In the genomic region with DNA sequence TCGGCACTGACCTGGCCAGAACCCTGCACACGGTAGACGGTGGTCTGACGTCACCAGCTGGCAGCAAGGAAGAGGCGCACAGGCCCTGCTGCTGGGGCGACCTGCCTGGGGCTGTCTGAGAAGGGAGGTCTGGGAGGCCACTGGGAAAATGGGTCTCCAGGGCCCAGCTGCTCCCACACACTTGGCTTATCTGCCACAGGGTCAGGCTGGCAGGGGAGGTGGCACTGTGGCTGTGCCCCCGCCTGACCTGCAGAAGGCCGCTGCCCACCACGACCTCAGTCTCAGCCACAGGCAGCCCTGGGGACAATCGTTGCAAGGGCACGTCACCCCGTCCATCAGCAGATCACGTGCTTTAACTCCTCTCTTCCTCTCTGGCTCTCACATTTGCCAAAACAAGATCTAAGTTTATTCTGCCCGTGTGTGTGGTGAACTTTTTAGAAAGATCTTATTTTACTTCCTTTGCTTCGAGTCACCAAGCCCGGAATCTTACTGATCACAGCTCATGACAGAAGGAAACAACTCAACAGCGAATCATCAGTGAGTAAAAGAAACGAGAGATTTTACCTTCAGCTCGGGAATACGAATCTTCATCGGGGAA, we compare ENCODE assay signal across 11 cellular contexts. TPM values are rescaled to one million over a fixed set of nuclear protein-coding genes. Genes with fewer than 3 reads are reported as not detected.
DNase-seq lines count a peak whose midpoint lies in the region; ATAC-seq, FAIRE-seq and TF ChIP-seq lines count a peak whose summit lies in the region.
"Had no signal": no experiment of that assay in that cellular context is flagged by ENCODE, and none has a peak within 500 bp of the region (broad histone marks: within the 10 kb centered on the region; RNA-seq: fewer than 3 reads in every experiment).

No MANE protein-coding gene starts in this region.

- ATAC-seq in activated naive CD4-positive, alpha-beta T cell treated with anti-CD3 and anti-CD28 coated beads, Interleukin-2, amount 50 U/mL, for 72 hours: peak in 1 of 2 donors; percentile 20
- ATAC-seq in upper lobe of left lung (ENCODE audit: low FRiP score in 2 of 2): peak in 1 of 2 donors; percentile 3
- ATAC-seq in GM21526 (IDR thresholded peaks at IDR 0.05; ENCODE audit: low FRiP score, unreplicated experiment): no peak

- no peak overlapping the region for H3K9ac ChIP-seq in kidney (ENCODE audit: low read length in 2 of 2)

- H3K4me3 Mint-ChIP-seq in activated naive CD4-positive, alpha-beta T cell treated with anti-CD3 and anti-CD28 coated beads for 36 hours: no peak overlapping the region
- H3K4me3 Mint-ChIP-seq in activated T-helper 1 cell treated with anti-CD3 and anti-CD28 coated beads, Interleukin-12 subunit alpha, Interleukin-12 subunit beta, Interleukin-2, Interleukin-4 antibody, amounts not matched to agents 30 ng/mL and 10 ng/mL and 1 ng/mL, durations not matched to agents 14 hours and 24 hours and 36 hours: no peak overlapping the region

- TF ChIP-seq POLR2A in upper lobe of left lung (IDR thresholded peaks at IDR 0.05): no peak

- no peaks in the 10 kb centered on the region for H3K9me3 Mint-ChIP-seq in activated naive CD4-positive, alpha-beta T cell treated with anti-CD3 and anti-CD28 coated beads, Interleukin-2, amount 50 U/mL, for 72 hours
- H3K9me3 Mint-ChIP-seq in activated naive CD4-positive, alpha-beta T cell treated with anti-CD3 and anti-CD28 coated beads for 36 hours: no peaks in the 10 kb centered on the region
- H3K9me3 Mint-ChIP-seq in activated T-helper 1 cell treated with anti-CD3 and anti-CD28 coated beads, Interleukin-12 subunit alpha, Interleukin-12 subunit beta, Interleukin-2, Interleukin-4 antibody, amounts not matched to agents 30 ng/mL and 10 ng/mL and 1 ng/mL, durations not matched to agents 14 hours and 24 hours and 36 hours: no peaks in the 10 kb centered on the region

- H3K36me3 ChIP-seq in kidney (ENCODE audit: control insufficient read depth in 1 of 2, insufficient read depth in 2 of 2, low read length in 2 of 2) (no peaks in the 10 kb centered on the region), upper lobe of left lung (peaks cover 0 to 17% (median 13%) of the 10 kb centered on the region in 4 donors)
- H3K36me3 ChIP-seq: thyroid gland had no signal

- no peaks in the 10 kb centered on the region for H3K27me3 Mint-ChIP-seq in activated naive CD4-positive, alpha-beta T cell treated with anti-CD3 and anti-CD28 coated beads for 36 hours (ENCODE audit: low read depth)
- peaks cover 2% of the 10 kb centered on the region for H3K27me3 Mint-ChIP-seq in activated T-helper 1 cell treated with anti-CD3 and anti-CD28 coated beads, Interleukin-12 subunit alpha, Interleukin-12 subunit beta, Interleukin-2, Interleukin-4 antibody, amounts not matched to agents 30 ng/mL and 10 ng/mL and 1 ng/mL, durations not matched to agents 14 hours and 24 hours and 36 hours (ENCODE audit: insufficient read depth)

- no peak for DNase-seq in activated naive CD4-positive, alpha-beta T cell treated with anti-CD3 and anti-CD28 coated beads, Interleukin-2, amount 50 U/mL, for 72 hours (ENCODE audit: low spot score in 2 of 2)
- no peak for DNase-seq in activated naive CD4-positive, alpha-beta T cell treated with anti-CD3 and anti-CD28 coated beads for 36 hours
- peak; percentile 34 for DNase-seq in astrocyte of the hippocampus (ENCODE audit: low read depth, low spot score)
- peak; percentile 70 for DNase-seq in kidney
- DNase-seq in upper lobe of left lung: no peak
- no peak for DNase-seq in pons (ENCODE audit: low spot score)
- no peak for DNase-seq in activated T-helper 1 cell treated with anti-CD3 and anti-CD28 coated beads, Interleukin-12 subunit alpha, Interleukin-12 subunit beta, Interleukin-2, Interleukin-4 antibody, amounts not matched to agents 30 ng/mL and 10 ng/mL and 1 ng/mL, durations not matched to agents 14 hours and 24 hours and 36 hours (ENCODE audit: low spot score)
- DNase-seq: NCI-H187, thyroid gland had no signal

- H3K4me1 ChIP-seq in kidney (ENCODE audit: control insufficient read depth in 1 of 2, insufficient read depth in 1 of 2, low read depth in 1 of 2, low read length in 2 of 2): peaks cover 0 to 3% of the 10 kb centered on the region in 2 donors
- H3K4me1 ChIP-seq in upper lobe of left lung: peaks cover 10 to 17% (median 12%) of the 10 kb centered on the region in 4 donors

- intact Hi-C loops in activated naive CD4-positive, alpha-beta T cell treated with anti-CD3 and anti-CD28 coated beads for 36 hours (cut with micrococcal nuclease): loop anchor here (2.0 kb wide), 1 partner anchor 250 kb away; no protein-coding TSS in a partner anchor
- intact Hi-C loops in kidney (cut with DNase I): no loop called here
- intact Hi-C loops in activated T-helper 1 cell treated with anti-CD3 and anti-CD28 coated beads, Interleukin-12 subunit alpha, Interleukin-12 subunit beta, Interleukin-2, Interleukin-4 antibody, amounts not matched to agents 30 ng/mL and 10 ng/mL and 1 ng/mL, durations not matched to agents 14 hours and 24 hours and 36 hours (cut with micrococcal nuclease): no loop called here

- no peak for TF ChIP-seq EP300 in upper lobe of left lung (IDR thresholded peaks at IDR 0.05)

- no peak for TF ChIP-seq CTCF in kidney (IDR thresholded peaks at IDR 0.05; ENCODE audit: borderline replicate concordance, extremely low read depth, insufficient read depth)
- TF ChIP-seq CTCF in upper lobe of left lung (IDR thresholded peaks at IDR 0.05): no peak

- WGBS in upper lobe of left lung, 2 donors: 53 to 78% methylated on average over 20 of the region's 21 CpGs

- no peaks in the 10 kb centered on the region for H3K9me3 ChIP-seq in kidney (ENCODE audit: control insufficient read depth in 1 of 2, low read length in 2 of 2)
- no peaks in the 10 kb centered on the region for H3K9me3 ChIP-seq in upper lobe of left lung
- H3K9me3 ChIP-seq: thyroid gland had no signal

- H3K27ac ChIP-seq in kidney (ENCODE audit: low read depth in 2 of 2, low read length in 2 of 2) (no peak overlapping the region), upper lobe of left lung (peak overlapping the region; percentile 21 to 69 (median 61))

- no peaks in the 10 kb centered on the region for H3K36me3 Mint-ChIP-seq in activated naive CD4-positive, alpha-beta T cell treated with anti-CD3 and anti-CD28 coated beads, Interleukin-2, amount 50 U/mL, for 72 hours
- no peaks in the 10 kb centered on the region for H3K36me3 Mint-ChIP-seq in activated naive CD4-positive, alpha-beta T cell treated with anti-CD3 and anti-CD28 coated beads for 36 hours (ENCODE audit: low read depth)
- H3K36me3 Mint-ChIP-seq in activated T-helper 1 cell treated with anti-CD3 and anti-CD28 coated beads, Interleukin-12 subunit alpha, Interleukin-12 subunit beta, Interleukin-2, Interleukin-4 antibody, amounts not matched to agents 30 ng/mL and 10 ng/mL and 1 ng/mL, durations not matched to agents 14 hours and 24 hours and 36 hours (ENCODE audit: low read depth): no peaks in the 10 kb centered on the region

- H3K27me3 ChIP-seq in upper lobe of left lung: no peaks in the 10 kb centered on the region
- H3K27me3 ChIP-seq: thyroid gland had no signal

- H3K4me1 Mint-ChIP-seq in activated naive CD4-positive, alpha-beta T cell treated with anti-CD3 and anti-CD28 coated beads for 36 hours (ENCODE audit: low read depth): peaks cover 4% of the 10 kb centered on the region
- H3K4me1 Mint-ChIP-seq in activated T-helper 1 cell treated with anti-CD3 and anti-CD28 coated beads, Interleukin-12 subunit alpha, Interleukin-12 subunit beta, Interleukin-2, Interleukin-4 antibody, amounts not matched to agents 30 ng/mL and 10 ng/mL and 1 ng/mL, durations not matched to agents 14 hours and 24 hours and 36 hours (ENCODE audit: low read depth): no peaks in the 10 kb centered on the region

- no peak for FAIRE-seq in kidney (lab: Jason Lieb, UNC)

- no peak overlapping the region for H3K4me3 ChIP-seq in kidney (ENCODE audit: low read length in 2 of 2)
- H3K4me3 ChIP-seq in upper lobe of left lung: peak overlapping the region in 1 of 4 donors; percentile 2
- H3K4me3 ChIP-seq: lung, thyroid gland had no signal

- peak overlapping the region; percentile 2 to 27 for H3K27ac Mint-ChIP-seq in activated naive CD4-positive, alpha-beta T cell treated with anti-CD3 and anti-CD28 coated beads, Interleukin-2, amount 50 U/mL, for 72 hours
- H3K27ac Mint-ChIP-seq in activated naive CD4-positive, alpha-beta T cell treated with anti-CD3 and anti-CD28 coated beads for 36 hours: no peak overlapping the region
- no peak overlapping the region for H3K27ac Mint-ChIP-seq in activated T-helper 1 cell treated with anti-CD3 and anti-CD28 coated beads, Interleukin-12 subunit alpha, Interleukin-12 subunit beta, Interleukin-2, Interleukin-4 antibody, amounts not matched to agents 30 ng/mL and 10 ng/mL and 1 ng/mL, durations not matched to agents 14 hours and 24 hours and 36 hours

- CTCF ChIA-PET in activated naive CD4-positive, alpha-beta T cell treated with anti-CD3 and anti-CD28 coated beads for 36 hours (lab: Charles Lee): interaction anchor here (0.6 to 2.8 kb wide), 25 partner anchors 10 to 752 kb away, joined by 3 to 32 read pairs (median 4); a partner anchor contains a TSS

RNA-seq across cellular contexts. Expression of a gene that starts 45.2 kb away (rescaled TPM):
- total RNA-seq in activated naive CD4-positive, alpha-beta T cell treated with anti-CD3 and anti-CD28 coated beads, Interleukin-2, amount 50 U/mL, for 72 hours: 100 to 1,000 TPM in 1 of 2 donors, 10 to 100 TPM in 1; 89.6 to 112 TPM
- total RNA-seq in activated naive CD4-positive, alpha-beta T cell treated with anti-CD3 and anti-CD28 coated beads for 36 hours: 10 to 100 TPM; 77.9 to 80.5 TPM
- total RNA-seq in kidney (69.7 TPM), upper lobe of left lung (100 to 1,000 TPM in 1 of 6 donors, 10 to 100 TPM in 5; 64.4 to 116 (median 68.5) TPM)
- 33.7 TPM for polyA plus RNA-seq in kidney (ENCODE audit: insufficient read depth, low read depth, low replicate concordance)
- total RNA-seq in activated T-helper 1 cell treated with anti-CD3 and anti-CD28 coated beads, Interleukin-12 subunit alpha, Interleukin-12 subunit beta, Interleukin-2, Interleukin-4 antibody, amounts not matched to agents 30 ng/mL and 10 ng/mL and 1 ng/mL, durations not matched to agents 14 hours and 24 hours and 36 hours: 122 and 126 TPM in 2 replicates

Comparison
In these comparisons a context has a peak if more than half of its experiments do, and no peak if none do; other contexts are left out.
1. H3K27ac Mint-ChIP-seq: peak in activated naive CD4-positive, alpha-beta T cell treated with anti-CD3 and anti-CD28 coated beads, Interleukin-2, amount 50 U/mL, for 72 hours (2 of 2); none in activated naive CD4-positive, alpha-beta T cell treated with anti-CD3 and anti-CD28 coated beads for 36 hours (single experiment) and activated T-helper 1 cell treated with anti-CD3 and anti-CD28 coated beads, Interleukin-12 subunit alpha, Interleukin-12 subunit beta, Interleukin-2, Interleukin-4 antibody, amounts not matched to agents 30 ng/mL and 10 ng/mL and 1 ng/mL, durations not matched to agents 14 hours and 24 hours and 36 hours (single experiment).
2. DNase-seq: peak in astrocyte of the hippocampus (single experiment) and kidney (single experiment); none in activated naive CD4-positive, alpha-beta T cell treated with anti-CD3 and anti-CD28 coated beads, Interleukin-2, amount 50 U/mL, for 72 hours (0 of 2), activated naive CD4-positive, alpha-beta T cell treated with anti-CD3 and anti-CD28 coated beads for 36 hours (single experiment), upper lobe of left lung (0 of 2), pons (single experiment) and activated T-helper 1 cell treated with anti-CD3 and anti-CD28 coated beads, Interleukin-12 subunit alpha, Interleukin-12 subunit beta, Interleukin-2, Interleukin-4 antibody, amounts not matched to agents 30 ng/mL and 10 ng/mL and 1 ng/mL, durations not matched to agents 14 hours and 24 hours and 36 hours (single experiment).
3. H3K27ac ChIP-seq: peak in upper lobe of left lung (4 of 4); none in kidney (0 of 2).